1 cellular context compared by ENCODE assay signal in the genomic region with DNA sequence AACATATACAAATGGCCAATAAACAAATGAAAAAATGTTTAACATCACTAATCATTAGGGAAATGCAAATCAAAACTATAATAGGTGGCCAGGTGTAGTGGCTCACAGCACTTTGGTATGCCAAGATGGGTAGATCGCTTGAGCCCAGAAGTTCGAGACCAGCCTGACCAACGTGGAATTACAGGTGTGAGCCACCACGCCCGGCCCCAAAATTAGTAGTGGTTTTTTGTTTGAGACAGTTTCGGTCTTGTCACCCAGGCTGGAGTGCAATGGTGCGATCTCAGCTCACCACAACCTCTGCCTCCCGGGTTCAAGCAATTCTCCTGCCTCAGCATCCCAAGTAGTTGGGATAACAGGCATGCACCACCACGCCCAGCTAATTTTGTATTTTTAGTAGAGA. TPM values are rescaled to one million over a fixed set of nuclear protein-coding genes. Genes with fewer than 3 reads are reported as not detected.
"Had no signal": no experiment of that assay in that cellular context is flagged by ENCODE, and none has a peak within 500 bp of the region (broad histone marks: within the 10 kb centered on the region; RNA-seq: fewer than 3 reads in every experiment).

No MANE protein-coding gene starts in this region.

RNA-seq across cellular contexts. Expression of a gene that starts 37.6 kb away (rescaled TPM):
- total RNA-seq: GM23248 had no signal
